ENCODE assay signal across 8 cellular contexts in the genomic region with DNA sequence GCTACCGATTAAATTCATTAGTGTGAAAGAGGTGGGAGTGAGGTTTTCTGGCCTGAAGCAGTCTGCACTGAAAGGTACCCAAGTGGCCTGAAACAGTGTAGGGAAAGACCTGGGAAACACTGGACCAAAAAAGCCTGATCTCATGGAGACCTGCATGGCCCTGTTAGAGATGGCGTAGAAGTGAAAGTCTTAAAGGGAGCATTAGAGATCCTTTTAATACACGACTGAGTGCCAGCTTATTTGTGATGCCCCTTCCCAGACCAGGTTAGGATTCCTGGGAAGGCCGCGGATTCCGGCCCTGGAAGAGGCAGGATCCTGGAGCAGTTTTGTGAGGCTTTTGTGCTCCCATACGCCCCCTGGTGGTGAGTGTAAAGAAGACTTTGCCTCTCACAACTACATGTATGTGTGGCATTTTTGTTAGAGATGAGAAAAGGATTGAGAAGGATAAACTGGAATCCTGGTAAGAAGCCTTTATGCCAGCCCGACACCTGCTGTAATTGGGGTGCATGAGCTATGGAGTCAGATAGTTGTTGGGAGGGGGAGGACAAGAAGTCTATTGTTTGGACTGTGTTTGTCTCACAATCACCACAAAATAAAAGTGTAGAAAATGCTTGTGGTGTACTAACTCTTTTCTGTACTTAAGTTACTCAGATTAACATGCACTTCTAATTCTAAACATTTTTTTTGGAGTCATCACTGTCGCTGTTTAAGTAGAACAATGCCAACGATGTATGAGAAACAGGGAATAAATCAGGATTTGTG. TPM values are rescaled to one million over a fixed set of nuclear protein-coding genes. Genes with fewer than 3 reads are reported as not detected.
A peak's percentile ranks its signal among the peaks of the same experiment; 100 is the strongest.
DNase-seq lines count a peak whose midpoint lies in the region; ATAC-seq, FAIRE-seq and TF ChIP-seq lines count a peak whose summit lies in the region.

No MANE protein-coding gene starts in this region.

- H3K4me3 Mint-ChIP-seq in CD4-positive, alpha-beta memory T cell: peak overlapping the region in 2 of 8 donors; percentile 58 to 75

- peaks cover 7% of the 10 kb centered on the region for H3K36me3 ChIP-seq in CD4-positive, alpha-beta memory T cell (ENCODE audit: insufficient read depth, low read length)
- peaks cover 0 to 34% (median 11%) of the 10 kb centered on the region in 4 donors for H3K36me3 ChIP-seq in right lobe of liver

- 36% methylated on average over 10 of the region's 10 CpGs for WGBS in right lobe of liver (ENCODE audit: insufficient coverage, low coverage, low lambda C conversion rate, missing lambda C conversion rate)

- TF ChIP-seq CTCF in coronary artery (IDR thresholded peaks at IDR 0.05) (peak; percentile 69), right lobe of liver (IDR thresholded peaks at IDR 0.05) (peak; percentile 80 to 88 (median 87))

- peaks cover 0 to 2% (median 0%) of the 10 kb centered on the region in 8 donors for H3K9me3 Mint-ChIP-seq in CD4-positive, alpha-beta memory T cell

- H3K4me1 Mint-ChIP-seq in CD4-positive, alpha-beta memory T cell: peaks cover 36 to 49% (median 42%) of the 10 kb centered on the region in 4 donors

- H3K27ac Mint-ChIP-seq in CD4-positive, alpha-beta memory T cell: peak overlapping the region; percentile 0 to 94 (median 87)

- H3K4me3 ChIP-seq in CD4-positive, alpha-beta memory T cell (ENCODE audit: low read length in 2 of 2): no peak overlapping the region
- H3K4me3 ChIP-seq in coronary artery: peak overlapping the region; percentile 4
- no peak overlapping the region for H3K4me3 ChIP-seq in right lobe of liver

- no peaks in the 10 kb centered on the region for H3K9me3 ChIP-seq in CD4-positive, alpha-beta memory T cell (ENCODE audit: control insufficient read depth in 1 of 2, low read length in 2 of 2)
- no peaks in the 10 kb centered on the region for H3K9me3 ChIP-seq in right lobe of liver

- DNase-seq in CD4-positive, alpha-beta memory T cell: peak; percentile 56 to 69 (median 61)
- DNase-seq in H54 (ENCODE audit: insufficient read length, low spot score) (peak; percentile 30), NCI-H2196 treated with DMSO at 0.1 percent for 48 hours (lab: John Stamatoyannopoulos, UW; ENCODE audit: unreplicated experiment) (peak; percentile 2), coronary artery (ENCODE audit: low spot score) (peak; percentile 86), right lobe of liver (peak in 2 of 3 donors; percentile 74 to 83)
- DNase-seq in activated CD4-positive, alpha-beta T cell treated with anti-CD3 and anti-CD28 coated beads, Interleukin-2, amount 50 U/mL, for 1 hour: peak; percentile 66
- DNase-seq in stimulated activated CD4-positive, alpha-beta T cell treated with anti-CD3 and anti-CD28 coated beads, TNF-alpha, amount 100 ng/mL, for 24 hours (ENCODE audit: low read depth in 3 of 3): peak; percentile 42 to 46 (median 44)

- no peaks in the 10 kb centered on the region for H3K27me3 ChIP-seq in CD4-positive, alpha-beta memory T cell (ENCODE audit: insufficient read depth, low read length)
- no peaks in the 10 kb centered on the region for H3K27me3 ChIP-seq in right lobe of liver

- POLR2A ChIA-PET in CD4-positive, alpha-beta memory T cell (lab: Charles Lee; ENCODE audit: partially characterized antibody): interaction anchor here (1.0 to 1.7 kb wide), 2 partner anchors 51 to 53 kb away, joined by 4 to 5 read pairs; no protein-coding TSS in a partner anchor

- TF ChIP-seq POLR2A in H54 (IDR thresholded peaks at IDR 0.05; ENCODE audit: low read depth, low read length) (no peak), right lobe of liver (IDR thresholded peaks at IDR 0.05) (no peak)

- ATAC-seq in right lobe of liver (peak; percentile 87 to 93 (median 92)), HG02763 (IDR thresholded peaks at IDR 0.05; ENCODE audit: unreplicated experiment) (no peak)

- no peak for FAIRE-seq in H54 (lab: Jason Lieb, UNC)

- H3K36me3 Mint-ChIP-seq in CD4-positive, alpha-beta memory T cell: peaks cover 62 to 82% of the 10 kb centered on the region in 2 donors

- peak overlapping the region; percentile 50 for H3K27ac ChIP-seq in CD4-positive, alpha-beta memory T cell (ENCODE audit: low read depth, low read length)
- H3K27ac ChIP-seq in coronary artery (peak overlapping the region in 1 of 2 donors; percentile 61), right lobe of liver (no peak overlapping the region)

- H3K4me1 ChIP-seq in CD4-positive, alpha-beta memory T cell (ENCODE audit: insufficient read depth, low read length): peaks cover 29% of the 10 kb centered on the region
- no peaks in the 10 kb centered on the region for H3K4me1 ChIP-seq in right lobe of liver

- CTCF ChIA-PET in CD4-positive, alpha-beta memory T cell (lab: Charles Lee; ENCODE audit: partially characterized antibody): interaction anchor here (0.6 to 5.9 kb wide), 22 partner anchors 9 to 671 kb away, joined by 3 to 52 read pairs (median 6); a partner anchor contains a TSS

- intact Hi-C loops in CD4-positive, alpha-beta memory T cell (cut with micrococcal nuclease): loop anchor here (1.0 to 5.0 kb wide), 5 partner anchors 54 to 672 kb away; a partner anchor contains a TSS
- intact Hi-C loops in right lobe of liver (cut with DNase I): no loop called here

- no peaks in the 10 kb centered on the region for H3K27me3 Mint-ChIP-seq in CD4-positive, alpha-beta memory T cell

RNA-seq across cellular contexts. Expression of a gene that starts 54.0 kb away (rescaled TPM):
- 10 to 100 TPM; 65.6 to 67.3 TPM for total RNA-seq in CD4-positive, alpha-beta memory T cell
- polyA plus RNA-seq in CD4-positive, alpha-beta memory T cell: 10 to 100 TPM; 44.9 to 54.2 TPM
- total RNA-seq in right lobe of liver: 10 to 100 TPM in 3 of 6 experiments, 1 to 10 TPM in 3; 8.2 to 16.9 (median 9.9) TPM

Comparison
In these comparisons a context has a peak if more than half of its experiments do, and no peak if none do; other contexts are left out.
1. DNase-seq: peak in every context shown above with its lines; median percentile 86 in coronary artery; 78 in right lobe of liver; 66 in activated CD4-positive, alpha-beta T cell treated with anti-CD3 and anti-CD28 coated beads, Interleukin-2, amount 50 U/mL, for 1 hour; 61 in CD4-positive, alpha-beta memory T cell; 44 in stimulated activated CD4-positive, alpha-beta T cell treated with anti-CD3 and anti-CD28 coated beads, TNF-alpha, amount 100 ng/mL, for 24 hours; 30 in H54; 2 in NCI-H2196 treated with DMSO at 0.1 percent for 48 hours.